Comparison of ENCODE assay signal across 10 cellular contexts in genomic region chr3:149659173-149659468, GRCh38. TPM values are rescaled to one million over a fixed set of nuclear protein-coding genes. Genes with fewer than 3 reads are reported as not detected.
A peak's percentile ranks its signal among the peaks of the same experiment; 100 is the strongest.
DNase-seq lines count a peak whose midpoint lies in the region; ATAC-seq and TF ChIP-seq lines count a peak whose summit lies in the region.
"Had no signal": no experiment of that assay in that cellular context is flagged by ENCODE, and none has a peak within 500 bp of the region (broad histone marks: within the 10 kb centered on the region; RNA-seq: fewer than 3 reads in every experiment).

No MANE protein-coding gene starts in this region.

- peaks cover 0 to 2% (median 0%) of the 10 kb centered on the region in 4 donors for H3K36me3 ChIP-seq in liver (ENCODE audit: control insufficient read depth in 4 of 4, insufficient read depth in 3 of 4, low read depth in 1 of 4, low read length in 3 of 4)
- H3K36me3 ChIP-seq in testis (ENCODE audit: low read depth, missing control alignments), result no peaks in the 10 kb centered on the region

- no peak for TF ChIP-seq CTCF in astrocyte of the spinal cord (IDR thresholded peaks at IDR 0.05; ENCODE audit: low read depth, low read length)
- no peak for TF ChIP-seq CTCF in liver (IDR thresholded peaks at IDR 0.05; ENCODE audit: low read depth, low read length, missing input control)
- no peak for TF ChIP-seq CTCF in testis (IDR thresholded peaks at IDR 0.05)

- H3K4me1 Mint-ChIP-seq in T-helper 1 cell treated with Interleukin-12 subunit alpha and Interleukin-12 subunit beta and Interleukin-4 antibody, amounts not matched to agents 30 μg/mL and 1 μg/mL, for 36 hours (ENCODE audit: low read depth), result peaks cover 7% of the 10 kb centered on the region

- ATAC-seq in GM21423 (IDR thresholded peaks at IDR 0.05; ENCODE audit: unreplicated experiment), result no peak

- H3K27me3 ChIP-seq in liver (ENCODE audit: control insufficient read depth in 4 of 4, insufficient read depth in 4 of 4, low read length in 3 of 4), result peaks cover 0 to 2% (median 0%) of the 10 kb centered on the region in 4 donors
- no peaks in the 10 kb centered on the region for H3K27me3 ChIP-seq in testis

- no peaks in the 10 kb centered on the region for H3K36me3 Mint-ChIP-seq in T-helper 1 cell treated with Interleukin-12 subunit alpha and Interleukin-12 subunit beta and Interleukin-4 antibody, amounts not matched to agents 30 μg/mL and 1 μg/mL, for 36 hours (ENCODE audit: low read depth)

- no peak for TF ChIP-seq POLR2A in testis (IDR thresholded peaks at IDR 0.05)

- H3K27ac Mint-ChIP-seq in T-helper 1 cell treated with Interleukin-12 subunit alpha and Interleukin-12 subunit beta and Interleukin-4 antibody, amounts not matched to agents 30 μg/mL and 1 μg/mL, for 36 hours, result no peak overlapping the region

- DNase-seq in T-helper 1 cell, result no peak
- DNase-seq in astrocyte of the spinal cord (ENCODE audit: low read depth, low spot score), result no peak
- peak; percentile 42 for DNase-seq in testis
- DNase-seq in NCI-H2081 treated with DMSO at 0.1 percent for 48 hours (lab: John Stamatoyannopoulos, UW), result no peak
- DNase-seq in NCI-H2227 treated with DMSO at 0.1 percent for 48 hours (lab: John Stamatoyannopoulos, UW), result no peak
- DNase-seq: activated CD4-positive, alpha-beta T cell treated with anti-CD3 and anti-CD28 coated beads, Interleukin-2, amount 50 U/mL, for 4 hours; NCI-H1048 had no signal

- peaks cover 66% of the 10 kb centered on the region for H3K27me3 Mint-ChIP-seq in T-helper 1 cell treated with Interleukin-12 subunit alpha and Interleukin-12 subunit beta and Interleukin-4 antibody, amounts not matched to agents 30 μg/mL and 1 μg/mL, for 36 hours (ENCODE audit: low read depth)

- peak overlapping the region in 1 of 2 donors; percentile 73 for H3K9ac ChIP-seq in liver (ENCODE audit: low read depth in 1 of 2, low read length in 2 of 2)

- peak overlapping the region; percentile 66 for H3K4me3 ChIP-seq in astrocyte of the spinal cord (ENCODE audit: low read depth, low read length)
- no peak overlapping the region for H3K4me3 ChIP-seq in liver (ENCODE audit: low read depth in 1 of 3, low read length in 3 of 3)
- H3K4me3 ChIP-seq in testis, result peak overlapping the region; percentile 72 to 83

- peak overlapping the region; percentile 93 to 98 for H3K27ac ChIP-seq in liver (ENCODE audit: low read depth in 1 of 2, low read length in 2 of 2)
- H3K27ac ChIP-seq in testis, result peak overlapping the region; percentile 95 to 99

- H3K4me1 ChIP-seq in liver (ENCODE audit: control insufficient read depth in 4 of 4, insufficient read depth in 4 of 4, low read length in 3 of 4) (peaks cover 3 to 21% (median 14%) of the 10 kb centered on the region in 4 donors), testis (peaks cover 14% of the 10 kb centered on the region)

- no peak for TF ChIP-seq RAD21 in liver (IDR thresholded peaks at IDR 0.05)

- no peaks in the 10 kb centered on the region for H3K9me3 ChIP-seq in liver (ENCODE audit: control insufficient read depth in 4 of 4, low read length in 3 of 4)
- H3K9me3 ChIP-seq in testis, result no peaks in the 10 kb centered on the region

- WGBS in liver, result 51% methylated on average over 9 of the region's 9 CpGs
- WGBS in testis, 2 donors, result 16 to 19% methylated on average over 9 of the region's 9 CpGs

- no peaks in the 10 kb centered on the region for H3K9me3 Mint-ChIP-seq in T-helper 1 cell treated with Interleukin-12 subunit alpha and Interleukin-12 subunit beta and Interleukin-4 antibody, amounts not matched to agents 30 μg/mL and 1 μg/mL, for 36 hours

- intact Hi-C loops in testis (cut with DNase I; ENCODE audit: low total_unique reads), result loop anchor here (5.0 kb wide), 1 partner anchor 127 kb away; no protein-coding TSS in a partner anchor

- in situ Hi-C loops in astrocyte of the spinal cord (cut with HindIII; ENCODE audit: low sequenced_read_pairs), result no loop called here

- peak overlapping the region; percentile 65 for H3K4me3 Mint-ChIP-seq in T-helper 1 cell treated with Interleukin-12 subunit alpha and Interleukin-12 subunit beta and Interleukin-4 antibody, amounts not matched to agents 30 μg/mL and 1 μg/mL, for 36 hours

TF ChIP-seq in liver, 16 proteins besides CTCF, POLR2A, EP300 and RAD21:
- TF ChIP-seq EGR1 (IDR thresholded peaks at IDR 0.05; ENCODE audit: low read depth in 2 of 2), result no peak
- no peak for TF ChIP-seq NR2F2 (IDR thresholded peaks at IDR 0.05)

RNA-seq across cellular contexts. Expression of gene WWTR1, which starts 1.3 kb away (rescaled TPM):
- total RNA-seq in liver (10 to 100 TPM in 1 of 2 donors, 1 to 10 TPM in 1; 4.5 to 11.8 TPM), testis (10 to 100 TPM; 46.5 to 47.0 TPM)
- polyA plus RNA-seq in liver (1 to 10 TPM; 8.9 to 9.2 TPM), testis (ENCODE audit: insufficient read depth, low read depth, low replicate concordance) (19.4 TPM)

Comparison
In these comparisons a context has a peak if more than half of its experiments do, and no peak if none do; other contexts are left out.
1. H3K4me3 ChIP-seq: peak in astrocyte of the spinal cord (single experiment) and testis (2 of 2); none in liver (0 of 3).